10 cellular contexts compared by ENCODE assay signal in genomic region chr7:26166681-26167266, GRCh38. TPM values are rescaled to one million over a fixed set of nuclear protein-coding genes. Genes with fewer than 3 reads are reported as not detected.
DNase-seq lines count a peak whose midpoint lies in the region; ATAC-seq and TF ChIP-seq lines count a peak whose summit lies in the region.
"Had no signal": no experiment of that assay in that cellular context is flagged by ENCODE, and none has a peak within 500 bp of the region (broad histone marks: within the 10 kb centered on the region; RNA-seq: fewer than 3 reads in every experiment).

No MANE protein-coding gene starts in this region.

- H3F3A ChIP-seq in PC-3 (ENCODE audit: low read length, unreplicated experiment): no peaks in the 10 kb centered on the region

- POLR2A ChIA-PET in PC-3 (lab: Charles Lee; ENCODE audit: unreplicated experiment): no interaction called here

- H3K36me3 ChIP-seq in PC-3 (ENCODE audit: low read depth, low read length) (no peaks in the 10 kb centered on the region), mucosa of descending colon (ENCODE audit: low read depth) (no peaks in the 10 kb centered on the region), colonic mucosa (no peaks in the 10 kb centered on the region)

- H3K4me3 ChIP-seq in PC-3 (ENCODE audit: low read length): no peak overlapping the region
- no peak overlapping the region for H3K4me3 ChIP-seq in mucosa of descending colon
- no peak overlapping the region for H3K4me3 ChIP-seq in colonic mucosa

- H3K4me1 ChIP-seq in PC-3 (ENCODE audit: insufficient read depth, low read length): peaks cover 20% of the 10 kb centered on the region
- peaks cover 11% of the 10 kb centered on the region for H3K4me1 ChIP-seq in mucosa of descending colon (ENCODE audit: low read depth)
- H3K4me1 ChIP-seq in colonic mucosa: peaks cover 7% of the 10 kb centered on the region

- intact Hi-C loops in PC-3 (cut with micrococcal nuclease): no loop called here
- intact Hi-C loops in mucosa of descending colon (cut with DNase I, micrococcal nuclease): no loop called here
- intact Hi-C loops in colonic mucosa (cut with DNase I): no loop called here

- ATAC-seq in GM18502 (IDR thresholded peaks at IDR 0.05; ENCODE audit: poor library complexity, unreplicated experiment) (peak; percentile 49), GM21717 (IDR thresholded peaks at IDR 0.05; ENCODE audit: unreplicated experiment) (peak; percentile 55), PC-3 (peak; percentile 37), mucosa of descending colon (peak; percentile 56), left lobe of liver (no peak)

- no TSS peak for BruUV-seq in PC-3 (replicated peaks; lab: Mats Ljungman, UMichigan)

- peak overlapping the region; percentile 40 for H3K4me2 ChIP-seq in PC-3 (ENCODE audit: low read length)

- peaks cover 69% of the 10 kb centered on the region for H3K79me2 ChIP-seq in PC-3 (ENCODE audit: low read length)

- H2AFZ ChIP-seq in PC-3 (ENCODE audit: low read length): no peak overlapping the region

- no peak for TF ChIP-seq CTCF in PC-3 (conservative IDR thresholded peaks at IDR 0.05; ENCODE audit: low read depth, low read length)
- no peak for TF ChIP-seq CTCF in mucosa of descending colon (IDR thresholded peaks at IDR 0.05)
- no peak for TF ChIP-seq CTCF in colonic mucosa (IDR thresholded peaks at IDR 0.05)

- H3K9me2 ChIP-seq in PC-3 (replicated peaks; ENCODE audit: low read length): no peaks in the 10 kb centered on the region

- DNase-seq in PC-3 (peak; percentile 45), mucosa of descending colon (no peak), colonic mucosa (no peak), hippocampal formation (lab: John Stamatoyannopoulos, UW) (no peak), HPDE6-E6E7 (ENCODE audit: extremely low spot score) (no peak), left lobe of liver (ENCODE audit: low spot score) (no peak)
- DNase-seq: NCI-H446 treated with DMSO at 0.1 percent for 48 hours, retina had no signal

- H3K27me3 ChIP-seq in PC-3 (ENCODE audit: low read length) (no peaks in the 10 kb centered on the region), colonic mucosa (no peaks in the 10 kb centered on the region)

- peak overlapping the region; percentile 24 for H3K27ac ChIP-seq in PC-3 (ENCODE audit: low read length)
- no peak overlapping the region for H3K27ac ChIP-seq in colonic mucosa

- H4K20me1 ChIP-seq in PC-3 (ENCODE audit: low read length): peaks cover 2% of the 10 kb centered on the region; the same call in 1 of the 2 replicates

- CTCF ChIA-PET in PC-3 (lab: Charles Lee): interaction anchor here (0.5 kb wide), 1 partner anchor 15 kb away, joined by 3 read pairs; the partner anchor contains the start of gene NFE2L3

- no peak overlapping the region for H3K9ac ChIP-seq in PC-3 (ENCODE audit: low read length)
- H3K9ac ChIP-seq in colonic mucosa (ENCODE audit: low read depth in 2 of 2, low read length in 2 of 2): no peak overlapping the region

- H3K9me3 ChIP-seq in PC-3 (ENCODE audit: low read length): no peaks in the 10 kb centered on the region
- H3K9me3 ChIP-seq in mucosa of descending colon: no peaks in the 10 kb centered on the region
- no peaks in the 10 kb centered on the region for H3K9me3 ChIP-seq in colonic mucosa

RNA-seq across cellular contexts. Expression of gene NFE2L3, which starts 14.8 kb away (rescaled TPM):
- total RNA-seq in PC-3 (2014; rRNA removed): 40.0 and 45.2 TPM in 2 replicates
- total RNA-seq in mucosa of descending colon: 10 to 100 TPM in 1 of 3 donors, 1 to 10 TPM in 2; 7.3 to 12.2 (median 8.4) TPM
- 10 to 100 TPM; 12.0 to 13.0 TPM for total RNA-seq in colonic mucosa
- 0.45 TPM for total RNA-seq in left lobe of liver

RNA-seq across cellular contexts. Expression of gene HNRNPA2B1, which starts 33.8 kb away (rescaled TPM):
- total RNA-seq in PC-3 (2014; rRNA removed) (304 and 457 TPM in 2 replicates), mucosa of descending colon (100 to 1,000 TPM; 345 to 441 (median 379) TPM), colonic mucosa (100 to 1,000 TPM; 447 to 769 TPM), left lobe of liver (161 TPM)

RNA-seq across cellular contexts. Expression of gene CBX3, which starts 34.8 kb away (rescaled TPM):
- total RNA-seq in PC-3 (2014; rRNA removed) (126 and 132 TPM in 2 replicates), mucosa of descending colon (10 to 100 TPM; 61.3 to 93.8 (median 81.4) TPM), colonic mucosa (100 to 1,000 TPM; 102 to 135 TPM), left lobe of liver (24.7 TPM)
